In the genomic region with DNA sequence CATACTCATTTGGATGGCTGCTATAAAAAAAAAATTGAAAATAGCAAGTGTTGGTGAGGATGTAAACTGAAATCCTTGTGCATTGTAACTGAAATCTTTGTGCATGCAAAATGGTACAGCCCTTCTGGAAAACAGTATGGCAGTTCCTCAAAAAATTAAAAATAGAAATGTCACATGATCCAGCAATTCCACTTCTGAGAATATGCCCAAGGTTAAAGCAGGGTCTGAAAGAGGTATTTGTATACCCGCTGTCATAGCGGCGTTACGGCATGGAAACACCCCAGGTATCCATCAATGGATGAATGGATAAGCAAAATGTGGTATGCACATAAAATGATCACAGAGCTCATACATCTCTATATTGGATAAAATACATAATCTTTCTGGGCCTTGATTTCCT, we compare ENCODE assay signal across 28 cellular contexts.
"Had no signal": no experiment of that assay in that cellular context is flagged by ENCODE, and none has a peak within 500 bp of the region (broad histone marks: within the 10 kb centered on the region; RNA-seq: fewer than 3 reads in every experiment).

No MANE protein-coding gene starts in this region.

- H3K27ac Mint-ChIP-seq: activated CD8-positive, alpha-beta memory T cell treated with anti-CD3 and anti-CD28 coated beads, Interleukin-2, amount 10 ng/mL, durations not matched to agents 7 days and 5 days; activated naive CD4-positive, alpha-beta T cell treated with anti-CD3 and anti-CD28 coated beads, Interleukin-2, amount 10 ng/mL, durations not matched to agents 7 days and 5 days; activated naive CD8-positive, alpha-beta T cell treated with anti-CD3 and anti-CD28 coated beads, Interleukin-2, amount 10 ng/mL, durations not matched to agents 7 days and 5 days; activated T-helper 17 cell treated with anti-CD3 and anti-CD28 coated beads, Interleukin-2, amount 50 U/mL, for 72 hours; T-helper 1 cell treated with Interleukin-12 subunit alpha and Interleukin-12 subunit beta and Interleukin-4 antibody, amounts not matched to agents 30 μg/mL and 1 μg/mL, for 36 hours; WTC11 had no signal

- DNase-seq: activated CD4-positive, alpha-beta T cell treated with anti-CD3 and anti-CD28 coated beads for 48 hours; activated CD4-positive, alpha-beta T cell treated with anti-CD3 and anti-CD28 coated beads, Interleukin-2, amount 50 U/mL, for 4 hours; activated CD4-positive, CD25-positive, alpha-beta regulatory T cell treated with anti-CD3 and anti-CD28 coated beads, Interleukin-2, amount 50 U/mL, for 72 hours; activated CD8-positive, alpha-beta memory T cell treated with anti-CD3 and anti-CD28 coated beads, Interleukin-2, amount 10 ng/mL, durations not matched to agents 7 days and 5 days; activated gamma-delta T cell; activated naive CD4-positive, alpha-beta T cell treated with anti-CD3 and anti-CD28 coated beads, Interleukin-2, amount 10 ng/mL, durations not matched to agents 7 days and 5 days; activated naive CD8-positive, alpha-beta T cell treated with anti-CD3 and anti-CD28 coated beads, Interleukin-2, amount 10 ng/mL, durations not matched to agents 7 days and 5 days; activated T-cell treated with anti-CD3 and anti-CD28 coated beads, Interleukin-2, amount 50 U/mL, for 4 hours; adrenal gland; anterior cingulate cortex; caudate nucleus; MM.1S; NCI-H1092; NCI-H1417; NCI-H2029; NCI-H2107; NCI-H2171 treated with DMSO at 0.1 percent for 48 hours; NCI-H226; NCI-H526; NCI-H82; RPMI8226; SHP77 had no signal

- ATAC-seq: activated CD8-positive, alpha-beta memory T cell treated with anti-CD3 and anti-CD28 coated beads, Interleukin-2, amount 10 ng/mL, durations not matched to agents 7 days and 5 days; activated T-cell treated with anti-CD3 and anti-CD28 coated beads, Interleukin-2, amount 50 U/mL, for 4 hours; activated T-helper 17 cell treated with anti-CD3 and anti-CD28 coated beads, Interleukin-2, amount 50 U/mL, for 72 hours; Panc1; WTC11 had no signal

- H3K9me3 ChIP-seq: adrenal gland, SJSA1 had no signal

- H3K4me1 Mint-ChIP-seq: activated naive CD4-positive, alpha-beta T cell treated with anti-CD3 and anti-CD28 coated beads, Interleukin-2, amount 10 ng/mL, durations not matched to agents 7 days and 5 days had no signal

- H3K4me3 Mint-ChIP-seq: activated CD8-positive, alpha-beta memory T cell treated with anti-CD3 and anti-CD28 coated beads, Interleukin-2, amount 10 ng/mL, durations not matched to agents 7 days and 5 days; activated naive CD4-positive, alpha-beta T cell treated with anti-CD3 and anti-CD28 coated beads, Interleukin-2, amount 10 ng/mL, durations not matched to agents 7 days and 5 days; activated naive CD8-positive, alpha-beta T cell treated with anti-CD3 and anti-CD28 coated beads, Interleukin-2, amount 10 ng/mL, durations not matched to agents 7 days and 5 days; activated T-cell treated with anti-CD3 and anti-CD28 coated beads, Interleukin-2, amount 50 U/mL, for 4 hours; activated T-helper 17 cell treated with anti-CD3 and anti-CD28 coated beads, Interleukin-2, amount 50 U/mL, for 72 hours; IgD-negative memory B cell; T-helper 1 cell treated with Interleukin-12 subunit alpha and Interleukin-12 subunit beta and Interleukin-4 antibody, amounts not matched to agents 30 μg/mL and 1 μg/mL, for 36 hours; WTC11 had no signal

- H3K27me3 Mint-ChIP-seq: activated CD8-positive, alpha-beta memory T cell treated with anti-CD3 and anti-CD28 coated beads, Interleukin-2, amount 10 ng/mL, durations not matched to agents 7 days and 5 days; activated naive CD4-positive, alpha-beta T cell treated with anti-CD3 and anti-CD28 coated beads, Interleukin-2, amount 10 ng/mL, durations not matched to agents 7 days and 5 days; activated naive CD8-positive, alpha-beta T cell treated with anti-CD3 and anti-CD28 coated beads, Interleukin-2, amount 10 ng/mL, durations not matched to agents 7 days and 5 days; activated T-helper 17 cell treated with anti-CD3 and anti-CD28 coated beads, Interleukin-2, amount 50 U/mL, for 72 hours; IgD-negative memory B cell had no signal

- H3K27ac ChIP-seq: adrenal gland, SJSA1 had no signal

- H3K27me3 ChIP-seq: adrenal gland, SJSA1 had no signal

- H3K4me3 ChIP-seq: adrenal gland, SJSA1 had no signal

- H3K9me3 Mint-ChIP-seq: activated naive CD4-positive, alpha-beta T cell treated with anti-CD3 and anti-CD28 coated beads, Interleukin-2, amount 10 ng/mL, durations not matched to agents 7 days and 5 days; activated naive CD8-positive, alpha-beta T cell treated with anti-CD3 and anti-CD28 coated beads, Interleukin-2, amount 10 ng/mL, durations not matched to agents 7 days and 5 days; activated T-cell treated with anti-CD3 and anti-CD28 coated beads, Interleukin-2, amount 50 U/mL, for 4 hours; activated T-helper 17 cell treated with anti-CD3 and anti-CD28 coated beads, Interleukin-2, amount 50 U/mL, for 72 hours; IgD-negative memory B cell; T-helper 1 cell treated with Interleukin-12 subunit alpha and Interleukin-12 subunit beta and Interleukin-4 antibody, amounts not matched to agents 30 μg/mL and 1 μg/mL, for 36 hours; WTC11 had no signal
